ENCODE assay signal across 12 cellular contexts in genomic region chr12:52087961-52088820, GRCh38. TPM values are rescaled to one million over a fixed set of nuclear protein-coding genes. Genes with fewer than 3 reads are reported as not detected.
DNase-seq lines count a peak whose midpoint lies in the region; ATAC-seq and TF ChIP-seq lines count a peak whose summit lies in the region.
"Had no signal": no experiment of that assay in that cellular context is flagged by ENCODE, and none has a peak within 500 bp of the region (broad histone marks: within the 10 kb centered on the region; RNA-seq: fewer than 3 reads in every experiment).

No MANE protein-coding gene starts in this region.

- peaks cover 5% of the 10 kb centered on the region for H3K4me1 Mint-ChIP-seq in stimulated activated naive CD8-positive, alpha-beta T cell treated with anti-CD3 and anti-CD28 coated beads, Interleukin-15, amount 100 ng/mL, for 72 hours

- H3K27ac ChIP-seq in WERI-Rb-1 (no peak overlapping the region), heart right ventricle (no peak overlapping the region), left ventricle myocardium inferior (replicated peaks) (no peak overlapping the region)

- H3K4me3 ChIP-seq in WERI-Rb-1 (ENCODE audit: low read depth, low read length) (no peak overlapping the region), heart right ventricle (no peak overlapping the region), left ventricle myocardium inferior (no peak overlapping the region)

- no peaks in the 10 kb centered on the region for H3K9me3 Mint-ChIP-seq in stimulated activated naive CD8-positive, alpha-beta T cell treated with anti-CD3 and anti-CD28 coated beads, Interleukin-15, amount 100 ng/mL, for 72 hours
- H3K9me3 Mint-ChIP-seq: activated T-helper 1 cell treated with anti-CD3 and anti-CD28 coated beads, Interleukin-12 subunit alpha, Interleukin-12 subunit beta, Interleukin-2, Interleukin-4 antibody, amounts not matched to agents 30 ng/mL and 10 ng/mL and 1 ng/mL, durations not matched to agents 14 hours and 24 hours and 36 hours had no signal

- ATAC-seq in stimulated activated naive CD8-positive, alpha-beta T cell treated with anti-CD3 and anti-CD28 coated beads, Interleukin-15, Interleukin-2, amounts not matched to agents 100 U/mL and 50 U/mL, for 24 hours, result peak; percentile 37
- ATAC-seq in stimulated activated naive CD8-positive, alpha-beta T cell treated with anti-CD3 and anti-CD28 coated beads, Interleukin-15, amount 100 ng/mL, for 72 hours, result no peak
- ATAC-seq in HG03095 (IDR thresholded peaks at IDR 0.05; ENCODE audit: unreplicated experiment) (peak; percentile 82), HG02610 (IDR thresholded peaks at IDR 0.05; ENCODE audit: unreplicated experiment) (no peak), heart right ventricle (no peak)
- ATAC-seq: left colon had no signal

- H3K9me3 ChIP-seq in WERI-Rb-1 (ENCODE audit: severe bottlenecking) (no peaks in the 10 kb centered on the region), heart right ventricle (no peaks in the 10 kb centered on the region), left ventricle myocardium inferior (replicated peaks) (no peaks in the 10 kb centered on the region)

- no peak overlapping the region for H3K4me3 Mint-ChIP-seq in stimulated activated naive CD8-positive, alpha-beta T cell treated with anti-CD3 and anti-CD28 coated beads, Interleukin-15, amount 100 ng/mL, for 72 hours
- H3K4me3 Mint-ChIP-seq: activated T-helper 1 cell treated with anti-CD3 and anti-CD28 coated beads, Interleukin-12 subunit alpha, Interleukin-12 subunit beta, Interleukin-2, Interleukin-4 antibody, amounts not matched to agents 30 ng/mL and 10 ng/mL and 1 ng/mL, durations not matched to agents 14 hours and 24 hours and 36 hours had no signal

- WGBS in heart right ventricle, 2 donors, result 79 to 85% methylated on average over 20 of the region's 20 CpGs

- no peak overlapping the region for H3K27ac Mint-ChIP-seq in stimulated activated naive CD8-positive, alpha-beta T cell treated with anti-CD3 and anti-CD28 coated beads, Interleukin-15, amount 100 ng/mL, for 72 hours
- H3K27ac Mint-ChIP-seq: activated T-helper 1 cell treated with anti-CD3 and anti-CD28 coated beads, Interleukin-12 subunit alpha, Interleukin-12 subunit beta, Interleukin-2, Interleukin-4 antibody, amounts not matched to agents 30 ng/mL and 10 ng/mL and 1 ng/mL, durations not matched to agents 14 hours and 24 hours and 36 hours had no signal

- DNase-seq in stimulated activated naive CD8-positive, alpha-beta T cell treated with anti-CD3 and anti-CD28 coated beads, Interleukin-15, Interleukin-2, amounts not matched to agents 100 U/mL and 50 U/mL, for 24 hours, result no peak
- DNase-seq in stimulated activated naive CD8-positive, alpha-beta T cell treated with anti-CD3 and anti-CD28 coated beads, Interleukin-15, amount 100 ng/mL, for 72 hours, result no peak
- DNase-seq in WERI-Rb-1 (peak; percentile 21), NCI-H1048 (lab: John Stamatoyannopoulos, UW) (no peak), heart right ventricle (no peak), left ventricle myocardium inferior (no peak)
- DNase-seq: central memory CD4-positive, alpha-beta T cell; Kasumi-1; left colon had no signal

- TF ChIP-seq CTCF in WERI-Rb-1 (IDR thresholded peaks at IDR 0.05; ENCODE audit: low read depth, low read length) (no peak), heart right ventricle (IDR thresholded peaks at IDR 0.05) (no peak), left ventricle myocardium inferior (IDR thresholded peaks at IDR 0.05; ENCODE audit: borderline replicate concordance) (no peak)

- H3K27me3 ChIP-seq in WERI-Rb-1 (ENCODE audit: insufficient read depth, low read depth, severe bottlenecking) (peaks cover 78% of the 10 kb centered on the region), heart right ventricle (peaks cover 0 to 44% (median 27%) of the 10 kb centered on the region in 7 donors), left ventricle myocardium inferior (ENCODE audit: low read depth) (peaks cover 86% of the 10 kb centered on the region)

- H3K4me1 ChIP-seq in heart right ventricle (peaks cover 2 to 4% (median 2%) of the 10 kb centered on the region in 9 donors), left ventricle myocardium inferior (peaks cover 2% of the 10 kb centered on the region)

- intact Hi-C loops in heart right ventricle (cut with DNase I), result loop anchor here in 1 of 10 donors (5.0 kb wide), 1 partner anchor 86 kb away; no protein-coding TSS in a partner anchor
- intact Hi-C loops in left ventricle myocardium inferior (cut with micrococcal nuclease), result no loop called here

- H3K27me3 Mint-ChIP-seq in stimulated activated naive CD8-positive, alpha-beta T cell treated with anti-CD3 and anti-CD28 coated beads, Interleukin-15, amount 100 ng/mL, for 72 hours, result peaks cover 61% of the 10 kb centered on the region

- H3K36me3 ChIP-seq in WERI-Rb-1 (no peaks in the 10 kb centered on the region), heart right ventricle (no peaks in the 10 kb centered on the region), left ventricle myocardium inferior (no peaks in the 10 kb centered on the region)

RNA-seq across cellular contexts. Expression of gene SMIM41, which starts 8.7 kb away (rescaled TPM):
- total RNA-seq in heart right ventricle (under 1 TPM in 3 of 10 donors, not detected in 7; 0.19 to 0.52 (median 0.26) TPM), left ventricle myocardium inferior (0.30 TPM)
- polyA plus RNA-seq in heart right ventricle, result under 1 TPM in 1 of 2 donors, not detected in 1; 0.29 TPM
- total RNA-seq: activated T-helper 1 cell treated with anti-CD3 and anti-CD28 coated beads, Interleukin-12 subunit alpha, Interleukin-12 subunit beta, Interleukin-2, Interleukin-4 antibody, amounts not matched to agents 30 ng/mL and 10 ng/mL and 1 ng/mL, durations not matched to agents 14 hours and 24 hours and 36 hours had no signal

RNA-seq across cellular contexts. Expression of gene ATG101, which starts 18.4 kb away (rescaled TPM):
- 10 to 100 TPM; 17.5 to 31.8 (median 22.2) TPM for total RNA-seq in heart right ventricle
- 10 to 100 TPM; 14.6 to 90.2 TPM for polyA plus RNA-seq in heart right ventricle
- total RNA-seq in left ventricle myocardium inferior, result 23.8 TPM

RNA-seq across cellular contexts. Expression of gene NR4A1, which starts 36.9 kb away (rescaled TPM):
- total RNA-seq in heart right ventricle (100 to 1,000 TPM in 6 of 10 donors, 10 to 100 TPM in 4; 34.6 to 588 (median 105) TPM), left ventricle myocardium inferior (55.5 TPM)
- 10 to 100 TPM; 53.2 to 83.0 TPM for polyA plus RNA-seq in heart right ventricle

Comparison
In these comparisons a context has a peak if more than half of its experiments do, and no peak if none do; other contexts are left out.
1. ATAC-seq: peak in stimulated activated naive CD8-positive, alpha-beta T cell treated with anti-CD3 and anti-CD28 coated beads, Interleukin-15, Interleukin-2, amounts not matched to agents 100 U/mL and 50 U/mL, for 24 hours (single experiment) and HG03095 (single experiment); none in stimulated activated naive CD8-positive, alpha-beta T cell treated with anti-CD3 and anti-CD28 coated beads, Interleukin-15, amount 100 ng/mL, for 72 hours (single experiment), HG02610 (single experiment) and heart right ventricle (0 of 8).